ENCODE assay signal across 2 cellular contexts in the genomic region with DNA sequence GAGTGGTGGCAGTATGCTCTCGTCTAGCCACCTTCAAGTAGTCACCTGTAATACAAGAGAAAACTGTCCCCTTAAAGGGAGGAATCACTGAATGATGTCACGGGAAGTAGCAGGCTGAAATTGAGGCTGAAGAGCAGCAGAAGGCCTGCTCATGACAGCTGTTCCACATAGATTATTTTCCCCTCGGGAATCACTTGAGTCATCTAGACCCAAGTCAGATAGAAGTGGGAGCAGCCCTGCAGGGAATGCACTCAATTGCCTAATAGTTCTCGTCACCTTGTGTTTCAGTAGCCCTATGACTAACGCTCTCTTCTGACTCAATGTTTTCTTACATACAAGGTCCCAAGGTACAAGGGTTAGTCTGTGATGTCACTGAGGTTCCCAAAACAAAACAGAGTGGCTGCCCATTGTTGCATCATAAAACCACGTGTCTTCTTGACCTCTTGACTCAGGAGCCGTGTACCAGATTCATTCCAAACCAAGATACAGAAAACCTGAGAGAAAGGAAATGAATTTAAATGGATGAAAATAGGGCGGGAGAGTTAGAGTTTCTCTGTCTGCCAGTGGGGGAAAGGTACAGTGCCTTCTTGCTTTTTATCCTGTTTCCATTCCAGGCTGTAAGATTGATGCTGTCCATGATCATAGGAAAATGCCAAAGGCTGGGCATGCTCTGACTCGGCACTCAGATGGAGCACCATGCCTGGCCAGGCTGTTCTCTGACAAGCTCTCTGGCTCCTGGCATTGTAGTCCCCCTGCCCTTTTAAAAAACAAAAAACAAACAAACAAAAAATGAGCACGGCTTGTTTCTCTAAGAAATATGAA.
A peak's percentile ranks its signal among the peaks of the same experiment; 100 is the strongest.
TF ChIP-seq lines count a peak whose summit lies in the region.

No MANE protein-coding gene starts in this region.

TF ChIP-seq in HEK293, 187 proteins besides CTCF, POLR2A, EP300 and RAD21 (continues in another document):
- no peak for TF ChIP-seq GLIS2 (tag by site-specific recombination; IDR thresholded peaks at IDR 0.05)
- peak; percentile 59 for TF ChIP-seq ZFP69B (tag by site-specific recombination; IDR thresholded peaks at IDR 0.05)
- TF ChIP-seq, protein P1, sequence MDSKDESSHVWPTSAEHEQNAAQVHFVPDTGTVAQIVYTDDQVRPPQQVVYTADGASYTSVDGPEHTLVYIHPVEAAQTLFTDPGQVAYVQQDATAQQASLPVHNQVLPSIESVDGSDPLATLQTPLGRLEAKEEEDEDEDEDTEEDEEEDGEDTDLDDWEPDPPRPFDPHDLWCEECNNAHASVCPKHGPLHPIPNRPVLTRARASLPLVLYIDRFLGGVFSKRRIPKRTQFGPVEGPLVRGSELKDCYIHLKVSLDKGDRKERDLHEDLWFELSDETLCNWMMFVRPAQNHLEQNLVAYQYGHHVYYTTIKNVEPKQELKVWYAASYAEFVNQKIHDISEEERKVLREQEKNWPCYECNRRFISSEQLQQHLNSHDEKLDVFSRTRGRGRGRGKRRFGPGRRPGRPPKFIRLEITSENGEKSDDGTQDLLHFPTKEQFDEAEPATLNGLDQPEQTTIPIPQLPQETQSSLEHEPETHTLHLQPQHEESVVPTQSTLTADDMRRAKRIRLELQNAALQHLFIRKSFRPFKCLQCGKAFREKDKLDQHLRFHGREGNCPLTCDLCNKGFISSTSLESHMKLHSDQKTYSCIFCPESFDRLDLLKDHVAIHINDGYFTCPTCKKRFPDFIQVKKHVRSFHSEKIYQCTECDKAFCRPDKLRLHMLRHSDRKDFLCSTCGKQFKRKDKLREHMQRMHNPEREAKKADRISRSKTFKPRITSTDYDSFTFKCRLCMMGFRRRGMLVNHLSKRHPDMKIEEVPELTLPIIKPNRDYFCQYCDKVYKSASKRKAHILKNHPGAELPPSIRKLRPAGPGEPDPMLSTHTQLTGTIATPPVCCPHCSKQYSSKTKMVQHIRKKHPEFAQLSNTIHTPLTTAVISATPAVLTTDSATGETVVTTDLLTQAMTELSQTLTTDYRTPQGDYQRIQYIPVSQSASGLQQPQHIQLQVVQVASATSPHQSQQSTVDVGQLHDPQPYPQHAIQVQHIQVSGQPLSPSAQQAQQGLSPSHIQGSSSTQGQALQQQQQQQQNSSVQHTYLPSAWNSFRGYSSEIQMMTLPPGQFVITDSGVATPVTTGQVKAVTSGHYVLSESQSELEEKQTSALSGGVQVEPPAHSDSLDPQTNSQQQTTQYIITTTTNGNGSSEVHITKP (tag by site-specific recombination; IDR thresholded peaks at IDR 0.05) = peak; percentile 69
- TF ChIP-seq ZNF398 (tag by site-specific recombination; IDR thresholded peaks at IDR 0.05) = peak; percentile 71
- no peak for TF ChIP-seq ZNF670 (tag by site-specific recombination; IDR thresholded peaks at IDR 0.05; ENCODE audit: low read depth)
- TF ChIP-seq ZNF24 (tag by site-specific recombination; IDR thresholded peaks at IDR 0.05) = peak; percentile 95
- TF ChIP-seq GLIS1 (tag by site-specific recombination; IDR thresholded peaks at IDR 0.05) = no peak
- peak; percentile 73 for TF ChIP-seq ZNF843 (tag by site-specific recombination; IDR thresholded peaks at IDR 0.05)
- no peak for TF ChIP-seq ZNF157 (tag by site-specific recombination; IDR thresholded peaks at IDR 0.05)
- no peak for TF ChIP-seq ZNF548 (tag by site-specific recombination; IDR thresholded peaks at IDR 0.05)
- TF ChIP-seq PRDM1 (tag by site-specific recombination; IDR thresholded peaks at IDR 0.05) = peak; percentile 64
- TF ChIP-seq HOXD13 (CRISPR knock-in tag; IDR thresholded peaks at IDR 0.05; ENCODE audit: borderline replicate concordance) = no peak; the same call in 1 of the 2 replicates
- no peak for TF ChIP-seq ZNF585B (tag by site-specific recombination; IDR thresholded peaks at IDR 0.05)
- peak; percentile 98 for TF ChIP-seq ZBTB21 (tag by site-specific recombination; IDR thresholded peaks at IDR 0.05)
- peak; percentile 34; the same call in 1 of the 2 replicates for TF ChIP-seq WT1 (tag by site-specific recombination; IDR thresholded peaks at IDR 0.05)
- no peak for TF ChIP-seq ZBTB26 (tag by site-specific recombination; optimal IDR thresholded peaks at IDR 0.05)
- peak; percentile 81; the same call in 1 of the 2 replicates for TF ChIP-seq ZFP37 (tag by site-specific recombination; IDR thresholded peaks at IDR 0.05)
- no peak for TF ChIP-seq ZSCAN16 (tag by site-specific recombination; IDR thresholded peaks at IDR 0.05)
- TF ChIP-seq ZBTB44 (tag by site-specific recombination; IDR thresholded peaks at IDR 0.05) = peak; percentile 83
- TF ChIP-seq ZNF274 (IDR thresholded peaks at IDR 0.05; ENCODE audit: low read length) = no peak
- no peak for TF ChIP-seq ZNF274 (tag by site-specific recombination; IDR thresholded peaks at IDR 0.05; ENCODE audit: borderline replicate concordance)
- no peak for TF ChIP-seq ZSCAN30 (tag by site-specific recombination; IDR thresholded peaks at IDR 0.05)
- no peak for TF ChIP-seq ZNF239 (tag by site-specific recombination; IDR thresholded peaks at IDR 0.05)

TF ChIP-seq in H1, 55 proteins besides CTCF, POLR2A, EP300 and RAD21:
- no peak for TF ChIP-seq TAF7 (optimal IDR thresholded peaks at IDR 0.05; ENCODE audit: borderline replicate concordance, low read depth, low read length)
- TF ChIP-seq RXRA (IDR thresholded peaks at IDR 0.05; ENCODE audit: insufficient read depth, low read depth, low read length) = no peak
- no peak for TF ChIP-seq ASH2L (IDR thresholded peaks at IDR 0.05; ENCODE audit: low read length)
- TF ChIP-seq GTF2F1 (IDR thresholded peaks at IDR 0.05; ENCODE audit: borderline replicate concordance, low read depth, low read length) = no peak
- no peak for TF ChIP-seq KDM5A (IDR thresholded peaks at IDR 0.05; ENCODE audit: low read length)
- no peak for TF ChIP-seq MAX (IDR thresholded peaks at IDR 0.05)
- no peak for TF ChIP-seq SIN3A (conservative IDR thresholded peaks at IDR 0.05 in 1 of 2, IDR thresholded peaks at IDR 0.05 in 1 of 2; ENCODE audit: low read depth in 1 of 2, low read length in 2 of 2)
- TF ChIP-seq POU5F1 (IDR thresholded peaks at IDR 0.05; ENCODE audit: low read depth, low read length) = no peak
- no peak for TF ChIP-seq BACH1 (IDR thresholded peaks at IDR 0.05; ENCODE audit: low read length)
- no peak for TF ChIP-seq TBP (IDR thresholded peaks at IDR 0.05; ENCODE audit: low read depth, low read length)
- TF ChIP-seq, protein P2, sequence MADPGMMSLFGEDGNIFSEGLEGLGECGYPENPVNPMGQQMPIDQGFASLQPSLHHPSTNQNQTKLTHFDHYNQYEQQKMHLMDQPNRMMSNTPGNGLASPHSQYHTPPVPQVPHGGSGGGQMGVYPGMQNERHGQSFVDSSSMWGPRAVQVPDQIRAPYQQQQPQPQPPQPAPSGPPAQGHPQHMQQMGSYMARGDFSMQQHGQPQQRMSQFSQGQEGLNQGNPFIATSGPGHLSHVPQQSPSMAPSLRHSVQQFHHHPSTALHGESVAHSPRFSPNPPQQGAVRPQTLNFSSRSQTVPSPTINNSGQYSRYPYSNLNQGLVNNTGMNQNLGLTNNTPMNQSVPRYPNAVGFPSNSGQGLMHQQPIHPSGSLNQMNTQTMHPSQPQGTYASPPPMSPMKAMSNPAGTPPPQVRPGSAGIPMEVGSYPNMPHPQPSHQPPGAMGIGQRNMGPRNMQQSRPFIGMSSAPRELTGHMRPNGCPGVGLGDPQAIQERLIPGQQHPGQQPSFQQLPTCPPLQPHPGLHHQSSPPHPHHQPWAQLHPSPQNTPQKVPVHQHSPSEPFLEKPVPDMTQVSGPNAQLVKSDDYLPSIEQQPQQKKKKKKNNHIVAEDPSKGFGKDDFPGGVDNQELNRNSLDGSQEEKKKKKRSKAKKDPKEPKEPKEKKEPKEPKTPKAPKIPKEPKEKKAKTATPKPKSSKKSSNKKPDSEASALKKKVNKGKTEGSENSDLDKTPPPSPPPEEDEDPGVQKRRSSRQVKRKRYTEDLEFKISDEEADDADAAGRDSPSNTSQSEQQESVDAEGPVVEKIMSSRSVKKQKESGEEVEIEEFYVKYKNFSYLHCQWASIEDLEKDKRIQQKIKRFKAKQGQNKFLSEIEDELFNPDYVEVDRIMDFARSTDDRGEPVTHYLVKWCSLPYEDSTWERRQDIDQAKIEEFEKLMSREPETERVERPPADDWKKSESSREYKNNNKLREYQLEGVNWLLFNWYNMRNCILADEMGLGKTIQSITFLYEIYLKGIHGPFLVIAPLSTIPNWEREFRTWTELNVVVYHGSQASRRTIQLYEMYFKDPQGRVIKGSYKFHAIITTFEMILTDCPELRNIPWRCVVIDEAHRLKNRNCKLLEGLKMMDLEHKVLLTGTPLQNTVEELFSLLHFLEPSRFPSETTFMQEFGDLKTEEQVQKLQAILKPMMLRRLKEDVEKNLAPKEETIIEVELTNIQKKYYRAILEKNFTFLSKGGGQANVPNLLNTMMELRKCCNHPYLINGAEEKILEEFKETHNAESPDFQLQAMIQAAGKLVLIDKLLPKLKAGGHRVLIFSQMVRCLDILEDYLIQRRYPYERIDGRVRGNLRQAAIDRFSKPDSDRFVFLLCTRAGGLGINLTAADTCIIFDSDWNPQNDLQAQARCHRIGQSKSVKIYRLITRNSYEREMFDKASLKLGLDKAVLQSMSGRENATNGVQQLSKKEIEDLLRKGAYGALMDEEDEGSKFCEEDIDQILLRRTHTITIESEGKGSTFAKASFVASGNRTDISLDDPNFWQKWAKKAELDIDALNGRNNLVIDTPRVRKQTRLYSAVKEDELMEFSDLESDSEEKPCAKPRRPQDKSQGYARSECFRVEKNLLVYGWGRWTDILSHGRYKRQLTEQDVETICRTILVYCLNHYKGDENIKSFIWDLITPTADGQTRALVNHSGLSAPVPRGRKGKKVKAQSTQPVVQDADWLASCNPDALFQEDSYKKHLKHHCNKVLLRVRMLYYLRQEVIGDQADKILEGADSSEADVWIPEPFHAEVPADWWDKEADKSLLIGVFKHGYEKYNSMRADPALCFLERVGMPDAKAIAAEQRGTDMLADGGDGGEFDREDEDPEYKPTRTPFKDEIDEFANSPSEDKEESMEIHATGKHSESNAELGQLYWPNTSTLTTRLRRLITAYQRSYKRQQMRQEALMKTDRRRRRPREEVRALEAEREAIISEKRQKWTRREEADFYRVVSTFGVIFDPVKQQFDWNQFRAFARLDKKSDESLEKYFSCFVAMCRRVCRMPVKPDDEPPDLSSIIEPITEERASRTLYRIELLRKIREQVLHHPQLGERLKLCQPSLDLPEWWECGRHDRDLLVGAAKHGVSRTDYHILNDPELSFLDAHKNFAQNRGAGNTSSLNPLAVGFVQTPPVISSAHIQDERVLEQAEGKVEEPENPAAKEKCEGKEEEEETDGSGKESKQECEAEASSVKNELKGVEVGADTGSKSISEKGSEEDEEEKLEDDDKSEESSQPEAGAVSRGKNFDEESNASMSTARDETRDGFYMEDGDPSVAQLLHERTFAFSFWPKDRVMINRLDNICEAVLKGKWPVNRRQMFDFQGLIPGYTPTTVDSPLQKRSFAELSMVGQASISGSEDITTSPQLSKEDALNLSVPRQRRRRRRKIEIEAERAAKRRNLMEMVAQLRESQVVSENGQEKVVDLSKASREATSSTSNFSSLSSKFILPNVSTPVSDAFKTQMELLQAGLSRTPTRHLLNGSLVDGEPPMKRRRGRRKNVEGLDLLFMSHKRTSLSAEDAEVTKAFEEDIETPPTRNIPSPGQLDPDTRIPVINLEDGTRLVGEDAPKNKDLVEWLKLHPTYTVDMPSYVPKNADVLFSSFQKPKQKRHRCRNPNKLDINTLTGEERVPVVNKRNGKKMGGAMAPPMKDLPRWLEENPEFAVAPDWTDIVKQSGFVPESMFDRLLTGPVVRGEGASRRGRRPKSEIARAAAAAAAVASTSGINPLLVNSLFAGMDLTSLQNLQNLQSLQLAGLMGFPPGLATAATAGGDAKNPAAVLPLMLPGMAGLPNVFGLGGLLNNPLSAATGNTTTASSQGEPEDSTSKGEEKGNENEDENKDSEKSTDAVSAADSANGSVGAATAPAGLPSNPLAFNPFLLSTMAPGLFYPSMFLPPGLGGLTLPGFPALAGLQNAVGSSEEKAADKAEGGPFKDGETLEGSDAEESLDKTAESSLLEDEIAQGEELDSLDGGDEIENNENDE (IDR thresholded peaks at IDR 0.05; ENCODE audit: insufficient replicate concordance, low read length) = no peak
- TF ChIP-seq CBX8 (IDR thresholded peaks at IDR 0.05; ENCODE audit: borderline replicate concordance, low read depth, low read length) = no peak
- TF ChIP-seq KDM1A (IDR thresholded peaks at IDR 0.05; ENCODE audit: borderline replicate concordance, low read length) = no peak
- no peak for TF ChIP-seq EZH2 (IDR thresholded peaks at IDR 0.05; ENCODE audit: low read depth, low read length, severe bottlenecking)
- TF ChIP-seq, protein P3, sequence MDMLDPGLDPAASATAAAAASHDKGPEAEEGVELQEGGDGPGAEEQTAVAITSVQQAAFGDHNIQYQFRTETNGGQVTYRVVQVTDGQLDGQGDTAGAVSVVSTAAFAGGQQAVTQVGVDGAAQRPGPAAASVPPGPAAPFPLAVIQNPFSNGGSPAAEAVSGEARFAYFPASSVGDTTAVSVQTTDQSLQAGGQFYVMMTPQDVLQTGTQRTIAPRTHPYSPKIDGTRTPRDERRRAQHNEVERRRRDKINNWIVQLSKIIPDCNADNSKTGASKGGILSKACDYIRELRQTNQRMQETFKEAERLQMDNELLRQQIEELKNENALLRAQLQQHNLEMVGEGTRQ (IDR thresholded peaks at IDR 0.05; ENCODE audit: low read length) = no peak
